8 cellular contexts compared by ENCODE assay signal in genomic region chrX:119686087-119686639, GRCh38. TPM values are rescaled to one million over a fixed set of nuclear protein-coding genes. Genes with fewer than 3 reads are reported as not detected.
DNase-seq lines count a peak whose midpoint lies in the region; ATAC-seq and TF ChIP-seq lines count a peak whose summit lies in the region.

No MANE protein-coding gene starts in this region.

- ATAC-seq in HG02970 (IDR thresholded peaks at IDR 0.05; ENCODE audit: low FRiP score, unreplicated experiment), result no peak

- H3K4me1 Mint-ChIP-seq in nephron progenitor cell, result peaks cover 81% of the 10 kb centered on the region

- peak overlapping the region; percentile 85 for H3K27ac ChIP-seq in cardiac muscle cell
- H3K27ac ChIP-seq in HUES64 (ENCODE audit: low read depth, low read length), result 0 out of 2 replicates have a peak overlapping the region, but pooled peaks have one; percentile 13
- peak overlapping the region; percentile 77 to 78 for H3K27ac ChIP-seq in ascending aorta

- H3K27me3 ChIP-seq in cardiac muscle cell, result no peaks in the 10 kb centered on the region
- no peaks in the 10 kb centered on the region for H3K27me3 ChIP-seq in HUES64 (ENCODE audit: insufficient read depth, low read length)
- no peaks in the 10 kb centered on the region for H3K27me3 ChIP-seq in ascending aorta

- H3K4me3 Mint-ChIP-seq in nephron progenitor cell, result peak overlapping the region; percentile 64

- H3K9me3 Mint-ChIP-seq in nephron progenitor cell, result peaks cover 57% of the 10 kb centered on the region

- H3K36me3 ChIP-seq in cardiac muscle cell (no peaks in the 10 kb centered on the region), HUES64 (ENCODE audit: insufficient read depth, low read length) (no peaks in the 10 kb centered on the region), ascending aorta (no peaks in the 10 kb centered on the region)

- DNase-seq in cardiac muscle cell (ENCODE audit: low read depth in 1 of 2, low spot score in 1 of 2) (peak; percentile 20 to 39), cardiac septum (ENCODE audit: low spot score) (no peak), ascending aorta (ENCODE audit: low spot score in 2 of 2) (no peak), nephron progenitor cell (peak; percentile 55), LoVo (ENCODE audit: low spot score) (no peak), NCI-H226 (no peak)

- TF ChIP-seq CTCF in cardiac muscle cell (IDR thresholded peaks at IDR 0.05; ENCODE audit: low read depth, low read length) (no peak), ascending aorta (IDR thresholded peaks at IDR 0.05) (no peak), nephron progenitor cell (IDR thresholded peaks at IDR 0.05) (no peak)

- H3K4me3 ChIP-seq in cardiac muscle cell, result no peak overlapping the region
- H3K4me3 ChIP-seq in HUES64 (ENCODE audit: low read length), result no peak overlapping the region
- no peak overlapping the region for H3K4me3 ChIP-seq in ascending aorta

- peaks cover 17% of the 10 kb centered on the region for H3K4me1 ChIP-seq in cardiac muscle cell (ENCODE audit: low read depth)
- H3K4me1 ChIP-seq in HUES64 (ENCODE audit: insufficient read depth, low read length), result peaks cover 9% of the 10 kb centered on the region
- H3K4me1 ChIP-seq in ascending aorta, result peaks cover 0 to 7% of the 10 kb centered on the region in 2 donors

- H3K36me3 Mint-ChIP-seq in nephron progenitor cell (ENCODE audit: low read depth), result peaks cover 19% of the 10 kb centered on the region

- WGBS in HUES64, result 64% methylated on average over 8 of the region's 11 CpGs

- intact Hi-C loops in cardiac septum (cut with DNase I), result no loop called here
- intact Hi-C loops in ascending aorta (cut with DNase I), result no loop called here

- H3K27me3 Mint-ChIP-seq in nephron progenitor cell (ENCODE audit: low read depth, poor library complexity), result no peaks in the 10 kb centered on the region

- H3K27ac Mint-ChIP-seq in nephron progenitor cell, result peak overlapping the region; percentile 100

- no peak overlapping the region for H3K9ac ChIP-seq in HUES64 (ENCODE audit: low read depth, low read length)

- no peaks in the 10 kb centered on the region for H3K9me3 ChIP-seq in cardiac muscle cell (ENCODE audit: low read depth)
- no peaks in the 10 kb centered on the region for H3K9me3 ChIP-seq in HUES64 (ENCODE audit: insufficient read depth, low read depth, low read length)
- H3K9me3 ChIP-seq in ascending aorta, result no peaks in the 10 kb centered on the region

RNA-seq across cellular contexts. Expression of gene SEPTIN6, which starts 6.8 kb away (rescaled TPM):
- total RNA-seq in cardiac muscle cell (69.3 and 78.7 TPM in 2 replicates), cardiac septum (10.1 TPM), ascending aorta (10.6 TPM)
- 51.0 and 54.6 TPM in 2 replicates for polyA plus RNA-seq in cardiac muscle cell
- polyA plus RNA-seq in HUES64 (2013, experiment 1 of 2), result 30.7 TPM
- 34.6 TPM for polyA plus RNA-seq in HUES64 (2013, experiment 2 of 2)

Comparison
In these comparisons a context has a peak if more than half of its experiments do, and no peak if none do; other contexts are left out.
1. DNase-seq: peak in cardiac muscle cell (2 of 2) and nephron progenitor cell (single experiment); none in cardiac septum (single experiment), ascending aorta (0 of 2), LoVo (single experiment) and NCI-H226 (single experiment).
2. H3K27ac ChIP-seq: peak in every context shown above with its lines; median percentile 85 in cardiac muscle cell; 78 in ascending aorta; 13 in HUES64.